ENCODE assay signal across 27 cellular contexts in the genomic region with DNA sequence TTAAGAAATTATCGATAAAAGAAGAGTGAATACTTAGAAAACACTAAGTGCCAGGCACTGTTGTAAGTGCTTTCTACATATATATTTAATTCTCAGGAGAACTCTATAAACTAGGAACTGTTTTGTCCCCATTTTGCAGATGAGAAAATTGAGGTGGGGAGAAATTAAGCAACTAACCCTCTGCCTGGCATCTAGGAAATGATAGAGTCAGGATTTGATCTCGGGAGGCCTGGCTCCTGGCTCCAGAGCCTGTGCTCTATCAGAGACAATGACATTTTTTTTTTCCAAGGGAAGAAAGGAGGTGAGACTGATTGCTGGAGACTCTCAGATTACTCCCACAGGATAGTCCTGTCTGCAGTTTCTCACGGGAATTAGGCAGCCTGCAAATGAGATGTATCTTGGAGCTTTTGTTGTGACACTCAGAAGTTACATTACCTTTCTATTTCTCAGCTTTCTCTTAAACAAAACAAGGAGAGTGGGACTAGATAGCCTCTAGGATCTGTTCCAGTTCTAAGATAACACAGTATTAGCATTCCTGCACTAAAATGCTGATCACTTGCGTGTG. TPM values are rescaled to one million over a fixed set of nuclear protein-coding genes. Genes with fewer than 3 reads are reported as not detected.
DNase-seq lines count a peak whose midpoint lies in the region; ATAC-seq, FAIRE-seq and TF ChIP-seq lines count a peak whose summit lies in the region.
"Had no signal": no experiment of that assay in that cellular context is flagged by ENCODE, and none has a peak within 500 bp of the region (broad histone marks: within the 10 kb centered on the region; RNA-seq: fewer than 3 reads in every experiment).

No MANE protein-coding gene starts in this region.

- ATAC-seq in HepG2 (no peak), right lobe of liver (no peak), K562 (no peak), mucosa of descending colon (no peak), HG03469 (IDR thresholded peaks at IDR 0.05; ENCODE audit: unreplicated experiment) (no peak)
- no peak for ATAC-seq in naive thymus-derived CD8-positive, alpha-beta T cell
- ATAC-seq: esophagus mucosa, foreskin keratinocyte, Panc1, right cardiac atrium had no signal

- in situ Hi-C loops in HepG2 (cut with HindIII; ENCODE audit: extremely low pct_ligation_motif_present, low pct_unique_long_range_greater_than_20kb) = no loop called here
- in situ Hi-C loops in K562 (cut with MboI) = no loop called here

- H3K36me3 Mint-ChIP-seq in naive thymus-derived CD8-positive, alpha-beta T cell = no peaks in the 10 kb centered on the region
- no peaks in the 10 kb centered on the region for H3K36me3 Mint-ChIP-seq in type B pancreatic cell

- no peak overlapping the region for H3K4me3 ChIP-seq in HepG2 (replicated peaks in 1 of 3; ENCODE audit: insufficient read depth in 1 of 3, low read depth in 2 of 3, low read length in 3 of 3)
- H3K4me3 ChIP-seq in right lobe of liver = no peak overlapping the region
- H3K4me3 ChIP-seq in K562 = no peak overlapping the region
- H3K4me3 ChIP-seq in colonic mucosa = no peak overlapping the region
- no peak overlapping the region for H3K4me3 ChIP-seq in mucosa of descending colon
- H3K4me3 ChIP-seq: BLaER1 treated with 17β-estradiol and CSF1 and Interleukin-3, amounts not matched to agents 10 nM and 100 nM; stomach; tibial nerve had no signal

- DNase-seq in HepG2 (ENCODE audit: low spot score) = no peak
- DNase-seq in right lobe of liver = no peak
- no peak for DNase-seq in K562 (ENCODE audit: extremely low read depth in 1 of 4, low spot score in 3 of 4)
- DNase-seq in naive thymus-derived CD8-positive, alpha-beta T cell = no peak
- no peak for DNase-seq in type B pancreatic cell (ENCODE audit: extremely low spot score, unreplicated experiment)
- no peak for DNase-seq in colonic mucosa
- DNase-seq in mucosa of descending colon = no peak
- DNase-seq: activated CD4-positive, alpha-beta T cell treated with anti-CD3 and anti-CD28 coated beads, Interleukin-2, amount 50 U/mL, for 48 hours; activated CD4-positive, CD25-positive, alpha-beta regulatory T cell; activated naive CD4-positive, alpha-beta T cell treated with anti-CD3 and anti-CD28 coated beads, Interleukin-2, amount 50 U/mL, for 16 hours; effector memory CD4-positive, alpha-beta T cell; foreskin keratinocyte; hypothalamus; NCI-H2171 treated with DMSO at 0.1 percent for 48 hours; NCI-H526; right cardiac atrium; SIG-M5; stomach; SW 1271 had no signal

- intact Hi-C loops in HepG2 (cut with micrococcal nuclease; ENCODE audit: unreplicated experiment) = no loop called here
- intact Hi-C loops in right lobe of liver (cut with DNase I) = no loop called here
- intact Hi-C loops in K562 (cut with micrococcal nuclease) = no loop called here
- intact Hi-C loops in colonic mucosa (cut with DNase I) = loop anchor here (5.0 kb wide), 1 partner anchor 40 kb away; the partner anchor contains the start of gene HEBP1
- intact Hi-C loops in mucosa of descending colon (cut with DNase I, micrococcal nuclease) = no loop called here

- peaks cover 2 to 32% of the 10 kb centered on the region in 2 experiments; a peak in 3 of 5 replicates for H3K27me3 ChIP-seq in HepG2 (ENCODE audit: control insufficient read depth in 1 of 2, insufficient read depth in 2 of 2, low read length in 2 of 2)
- no peaks in the 10 kb centered on the region for H3K27me3 ChIP-seq in right lobe of liver
- H3K27me3 ChIP-seq in K562 (ENCODE audit: control insufficient read depth in 2 of 2, insufficient read depth in 2 of 2, low read length in 2 of 2) = no peaks in the 10 kb centered on the region
- peaks cover 28% of the 10 kb centered on the region for H3K27me3 ChIP-seq in colonic mucosa
- H3K27me3 ChIP-seq: BLaER1 treated with 17β-estradiol and CSF1 and Interleukin-3, amounts not matched to agents 10 nM and 100 nM; foreskin keratinocyte; stomach; tibial nerve had no signal

- TF ChIP-seq EP300 in HepG2 (IDR thresholded peaks at IDR 0.05; ENCODE audit: low read depth in 2 of 2, low read length in 2 of 2) (no peak), HepG2 (CRISPR knock-in tag; IDR thresholded peaks at IDR 0.05; ENCODE audit: borderline replicate concordance) (no peak), K562 (IDR thresholded peaks at IDR 0.05; ENCODE audit: low read length) (no peak)

- H3K4me3 Mint-ChIP-seq in naive thymus-derived CD8-positive, alpha-beta T cell = peak overlapping the region in 8 of 10 donors; percentile 16 to 93 (median 86)
- H3K4me3 Mint-ChIP-seq in type B pancreatic cell = peak overlapping the region; percentile 89

- TF ChIP-seq CTCF in HepG2 (CRISPR knock-in tag; IDR thresholded peaks at IDR 0.05) = no peak
- TF ChIP-seq CTCF in right lobe of liver (IDR thresholded peaks at IDR 0.05) = no peak
- TF ChIP-seq CTCF in K562 (IDR thresholded peaks at IDR 0.05 in 2 of 3, conservative IDR thresholded peaks at IDR 0.05 in 1 of 3; ENCODE audit: insufficient read depth in 2 of 3, low read depth in 1 of 3, low read length in 3 of 3) = no peak
- TF ChIP-seq CTCF in type B pancreatic cell (conservative IDR thresholded peaks at IDR 0.05) = no peak
- TF ChIP-seq CTCF in colonic mucosa (IDR thresholded peaks at IDR 0.05) = no peak
- TF ChIP-seq CTCF in mucosa of descending colon (IDR thresholded peaks at IDR 0.05) = no peak

- H3K9ac ChIP-seq in HepG2 (ENCODE audit: insufficient read depth, low read depth, low read length) (no peak overlapping the region), K562 (ENCODE audit: insufficient read depth in 1 of 2, low read depth in 2 of 2, low read length in 2 of 2) (no peak overlapping the region), colonic mucosa (ENCODE audit: low read depth in 2 of 2, low read length in 2 of 2) (no peak overlapping the region)
- H3K9ac ChIP-seq: BLaER1 treated with 17β-estradiol and CSF1 and Interleukin-3, amounts not matched to agents 10 nM and 100 nM had no signal

- POLR2A ChIA-PET in HepG2 (lab: Yijun Ruan, JAX) = no interaction called here
- POLR2A ChIA-PET in K562 (lab: Yijun Ruan, JAX) = no interaction called here
- POLR2A ChIA-PET in naive thymus-derived CD8-positive, alpha-beta T cell (lab: Charles Lee) = no interaction called here

- H3K27ac ChIP-seq in HepG2 (ENCODE audit: extremely low read length, insufficient read depth, low read length) (no peak overlapping the region), right lobe of liver (no peak overlapping the region), K562 (ENCODE audit: extremely low read depth, low read depth, low read length) (no peak overlapping the region), colonic mucosa (no peak overlapping the region)
- H3K27ac ChIP-seq: BLaER1 treated with 17β-estradiol and CSF1 and Interleukin-3, amounts not matched to agents 10 nM and 100 nM; foreskin keratinocyte; stomach; tibial nerve had no signal

- no peaks in the 10 kb centered on the region for H3K36me3 ChIP-seq in HepG2 (replicated peaks in 1 of 2; ENCODE audit: control insufficient read depth in 1 of 2, insufficient read depth in 2 of 2, low read length in 2 of 2)
- no peaks in the 10 kb centered on the region for H3K36me3 ChIP-seq in right lobe of liver
- no peaks in the 10 kb centered on the region for H3K36me3 ChIP-seq in K562 (ENCODE audit: control insufficient read depth, insufficient read depth, low read length)
- no peaks in the 10 kb centered on the region for H3K36me3 ChIP-seq in colonic mucosa
- H3K36me3 ChIP-seq in mucosa of descending colon (ENCODE audit: low read depth) = no peaks in the 10 kb centered on the region
- H3K36me3 ChIP-seq: stomach, tibial nerve had no signal

- H3K4me1 ChIP-seq in HepG2 (ENCODE audit: insufficient read depth, low read length) = peaks cover 21% of the 10 kb centered on the region; the same call in 1 of the 2 replicates
- peaks cover 0 to 16% (median 0%) of the 10 kb centered on the region in 4 donors for H3K4me1 ChIP-seq in right lobe of liver
- peaks cover 0 to 10% of the 10 kb centered on the region in 2 experiments; a peak in 3 of 5 replicates for H3K4me1 ChIP-seq in K562 (replicated peaks in 1 of 2; ENCODE audit: control insufficient read depth in 2 of 2, insufficient read depth in 2 of 2, low read length in 2 of 2)
- peaks cover 8% of the 10 kb centered on the region for H3K4me1 ChIP-seq in colonic mucosa
- peaks cover 11% of the 10 kb centered on the region for H3K4me1 ChIP-seq in mucosa of descending colon (ENCODE audit: low read depth)
- H3K4me1 ChIP-seq: foreskin keratinocyte had no signal

- peaks cover 2 to 23% (median 17%) of the 10 kb centered on the region in 4 donors for H3K4me1 Mint-ChIP-seq in naive thymus-derived CD8-positive, alpha-beta T cell
- peaks cover 5% of the 10 kb centered on the region for H3K4me1 Mint-ChIP-seq in type B pancreatic cell (ENCODE audit: unreplicated experiment)

- H3K79me2 ChIP-seq in HepG2 (ENCODE audit: insufficient read depth, low read length) (no peaks in the 10 kb centered on the region), K562 (ENCODE audit: control insufficient read depth, insufficient read depth, low read length) (no peaks in the 10 kb centered on the region)

- H3K4me2 ChIP-seq in HepG2 (ENCODE audit: low read depth, low read length) = no peak overlapping the region
- no peak overlapping the region for H3K4me2 ChIP-seq in K562 (ENCODE audit: insufficient read depth, low read length)

- H3K27me3 Mint-ChIP-seq in naive thymus-derived CD8-positive, alpha-beta T cell = peaks cover 0 to 7% (median 0%) of the 10 kb centered on the region in 5 donors
- H3K27me3 Mint-ChIP-seq in type B pancreatic cell = peaks cover 3% of the 10 kb centered on the region

- WGBS in HepG2 (ENCODE audit: low lambda C conversion rate) = 20% methylated on average over 4 of the region's 4 CpGs
- WGBS in right lobe of liver (ENCODE audit: insufficient coverage, low coverage, low lambda C conversion rate, missing lambda C conversion rate) = 77% methylated on average over 4 of the region's 4 CpGs
- 5% methylated on average over 4 of the region's 4 CpGs for WGBS in K562 (ENCODE audit: insufficient coverage, low coverage, missing lambda C conversion rate)

- H4K20me1 ChIP-seq in HepG2 (ENCODE audit: insufficient read depth, low read length) (no peaks in the 10 kb centered on the region), K562 (replicated peaks; ENCODE audit: control insufficient read depth, insufficient read depth, low read length) (no peaks in the 10 kb centered on the region)
- H4K20me1 ChIP-seq: BLaER1 treated with 17β-estradiol and CSF1 and Interleukin-3, amounts not matched to agents 10 nM and 100 nM had no signal

- no peaks in the 10 kb centered on the region for H3K9me3 ChIP-seq in HepG2 (ENCODE audit: low read length)
- no peaks in the 10 kb centered on the region for H3K9me3 ChIP-seq in right lobe of liver
- no peaks in the 10 kb centered on the region for H3K9me3 ChIP-seq in K562 (replicated peaks; ENCODE audit: control insufficient read depth, insufficient read depth, low read depth, low read length)
- no peaks in the 10 kb centered on the region for H3K9me3 ChIP-seq in colonic mucosa
- no peaks in the 10 kb centered on the region for H3K9me3 ChIP-seq in mucosa of descending colon
- H3K9me3 ChIP-seq: BLaER1 treated with 17β-estradiol and CSF1 and Interleukin-3, amounts not matched to agents 10 nM and 100 nM; stomach; tibial nerve had no signal

- CTCF ChIA-PET in HepG2 (lab: Yijun Ruan, JAX; ENCODE audit: low intra/inter-chr PET ratio, low total read pairs) (no interaction called here), K562 (lab: Yijun Ruan, JAX; ENCODE audit: low intra/inter-chr PET ratio) (no interaction called here)

- BruUV-seq in HepG2 (replicated peaks; lab: Mats Ljungman, UMichigan) (no TSS peak), K562 (replicated peaks; lab: Mats Ljungman, UMichigan) (no TSS peak)

- FAIRE-seq in HepG2 (lab: Jason Lieb, UNC) (no peak), K562 (lab: Jason Lieb, UNC) (no peak)
- FAIRE-seq: GM12892, H1, islet of Langerhans had no signal

- H3K9me1 ChIP-seq in K562 (ENCODE audit: control insufficient read depth, insufficient read depth, low read length) = no peaks in the 10 kb centered on the region

- TF ChIP-seq POLR2A in HepG2 (IDR thresholded peaks at IDR 0.05; ENCODE audit: insufficient read depth in 1 of 2, low read depth in 2 of 2, low read length in 2 of 2) (no peak), right lobe of liver (IDR thresholded peaks at IDR 0.05) (no peak), K562 (conservative IDR thresholded peaks at IDR 0.05) (no peak)

- TF ChIP-seq RAD21 in HepG2 (CRISPR knock-in tag; IDR thresholded peaks at IDR 0.05) (no peak), K562 (CRISPR knock-in tag; conservative IDR thresholded peaks at IDR 0.05 in 1 of 2, IDR thresholded peaks at IDR 0.05 in 1 of 2) (no peak)

- H2AFZ ChIP-seq in HepG2 (ENCODE audit: low read length) = no peak overlapping the region
- no peak overlapping the region for H2AFZ ChIP-seq in K562 (ENCODE audit: low read depth, low read length)

- no peak overlapping the region for H3K27ac Mint-ChIP-seq in naive thymus-derived CD8-positive, alpha-beta T cell
- H3K27ac Mint-ChIP-seq in type B pancreatic cell = no peak overlapping the region

- H3K9me3 Mint-ChIP-seq in naive thymus-derived CD8-positive, alpha-beta T cell = no peaks in the 10 kb centered on the region
- no peaks in the 10 kb centered on the region for H3K9me3 Mint-ChIP-seq in type B pancreatic cell

RNA-seq across cellular contexts. Expression of gene FAM234B, which starts 1.4 kb away (rescaled TPM):
- 4.2 and 7.8 TPM in 2 replicates for total RNA-seq in HepG2 (2016; rRNA removed; fragmentation: Illumina TruSeq; extraction: Trizol)
- total RNA-seq in HepG2 (2016; cell fraction: cytosol; rRNA removed; fragmentation: Illumina TruSeq; extraction: Trizol; ENCODE audit: low read depth) = 0.81 and 1.1 TPM in 2 replicates
- 4.7 and 7.7 TPM in 2 replicates for total RNA-seq in HepG2 (2016; cell fraction: insoluble cytoplasmic fraction; rRNA removed; fragmentation: Illumina TruSeq; extraction: Trizol)
- 2.1 and 2.3 TPM in 2 replicates for total RNA-seq in HepG2 (2016; cell fraction: membrane; rRNA removed; fragmentation: Illumina TruSeq; extraction: Trizol)
- total RNA-seq in HepG2 (2016; cell fraction: nucleus; rRNA removed; fragmentation: Illumina TruSeq; extraction: Trizol) = 7.5 and 9.0 TPM in 2 replicates
- 10.3 and 13.8 TPM in 2 replicates for polyA plus RNA-seq in HepG2 (2011; rRNA removed)
- polyA plus RNA-seq in HepG2 (2011; cell fraction: cytosol; rRNA removed) = 8.2 and 8.5 TPM in 2 replicates
- polyA plus RNA-seq in HepG2 (2011; cell fraction: nucleus; rRNA removed) = 5.0 and 5.6 TPM in 2 replicates
- polyA plus RNA-seq in HepG2 (2012) = 6.4 and 6.6 TPM in 2 replicates
- polyA plus RNA-seq in HepG2 (2016; cell fraction: cytosol; fragmentation: Illumina TruSeq; extraction: Trizol; ENCODE audit: low read depth) = 0.17 and 0.25 TPM in 2 replicates
- polyA plus RNA-seq in HepG2 (2016; cell fraction: insoluble cytoplasmic fraction; fragmentation: Illumina TruSeq; extraction: Trizol; ENCODE audit: low read depth) = 1.9 and 2.1 TPM in 2 replicates
- 0.42 and 0.52 TPM in 2 replicates for polyA plus RNA-seq in HepG2 (2016; cell fraction: membrane; fragmentation: Illumina TruSeq; extraction: Trizol; ENCODE audit: low read depth)
- polyA plus RNA-seq in HepG2 (2016; cell fraction: nucleus; fragmentation: Illumina TruSeq; extraction: Trizol; ENCODE audit: insufficient read depth, low read depth) = 5.1 and 6.7 TPM in 2 replicates
- polyA minus RNA-seq in HepG2 (2011; rRNA and poly(A)+ RNA removed; ENCODE audit: low replicate concordance) = 17.2 and 40.0 TPM in 2 replicates
- 14.2 and 15.6 TPM in 2 replicates for polyA minus RNA-seq in HepG2 (2011; cell fraction: cytosol; rRNA and poly(A)+ RNA removed)
- 15.6 and 20.3 TPM in 2 replicates for polyA minus RNA-seq in HepG2 (2011; cell fraction: nucleus; rRNA and poly(A)+ RNA removed)
- total RNA-seq in right lobe of liver = 1 to 10 TPM; 2.9 to 4.8 (median 3.2) TPM
- total RNA-seq in K562 (2011; cell fraction: chromatin; rRNA removed; ENCODE audit: low replicate concordance) = 7.7 and 8.2 TPM in 2 replicates
- total RNA-seq in K562 (2011; cell fraction: nucleolus; rRNA removed) = 9.3 and 10.3 TPM in 2 replicates
- 9.8 and 13.1 TPM in 2 replicates for total RNA-seq in K562 (2011; cell fraction: nucleoplasm; rRNA removed)
- 1.3 and 2.4 TPM in 2 replicates for total RNA-seq in K562 (2014; rRNA removed)
- total RNA-seq in K562 (2014; rRNA removed; fragmentation: Illumina TruSeq; extraction: Trizol) = 2.2 and 2.6 TPM in 2 replicates
- total RNA-seq in K562 (2015; rRNA removed; fragmentation: Illumina TruSeq; extraction: Trizol) = 1.6 and 2.0 TPM in 2 replicates
- total RNA-seq in K562 (2021) = 2.2 and 2.3 TPM in 2 replicates
- 4.3 and 7.0 TPM in 2 replicates for polyA plus RNA-seq in K562 (2011; rRNA removed)
- 2.3 and 5.7 TPM in 2 replicates for polyA plus RNA-seq in K562 (2011; cell fraction: cytosol; rRNA removed)
- 2.8 and 3.7 TPM in 2 replicates for polyA plus RNA-seq in K562 (2011; cell fraction: nucleus; rRNA removed)
- 1.7 and 1.8 TPM in 2 replicates for polyA plus RNA-seq in K562 (2012)
- 1.9 and 2.0 TPM in 2 replicates for polyA plus RNA-seq in K562 (2014; fragmentation: Illumina TruSeq; extraction: Trizol)
- polyA plus RNA-seq in K562 (2014; fragmentation: Nextera tagmentation; extraction: Ambion mirVana) = 1 to 10 TPM in 1 of 2 experiments, under 1 TPM in 1; 1.00 to 2.3 TPM
- polyA plus RNA-seq in K562 (2014; rRNA removed) = 1.6 and 2.0 TPM in 2 replicates
- polyA minus RNA-seq in K562 (2011; rRNA and poly(A)+ RNA removed) = 12.1 and 18.7 TPM in 2 replicates
- 4.9 and 6.5 TPM in 2 replicates for polyA minus RNA-seq in K562 (2011; cell fraction: cytosol; rRNA and poly(A)+ RNA removed)
- polyA minus RNA-seq in K562 (2011; cell fraction: nucleus; rRNA and poly(A)+ RNA removed) = 4.2 and 12.6 TPM in 2 replicates
- total RNA-seq in naive thymus-derived CD8-positive, alpha-beta T cell = 1 to 10 TPM; 4.8 to 5.0 TPM
- 1 to 10 TPM; 2.5 to 4.3 (median 2.7) TPM for polyA plus RNA-seq in naive thymus-derived CD8-positive, alpha-beta T cell
- total RNA-seq in type B pancreatic cell (ENCODE audit: low replicate concordance) = 11.9 and 20.5 TPM in 2 replicates
- total RNA-seq in colonic mucosa = 1 to 10 TPM; 1.5 to 2.0 TPM
- 1 to 10 TPM; 1.4 to 3.4 (median 1.9) TPM for total RNA-seq in mucosa of descending colon

RNA-seq across cellular contexts. Expression of gene HEBP1, which starts 42.7 kb away (rescaled TPM):
- total RNA-seq in HepG2 (2016; rRNA removed; fragmentation: Illumina TruSeq; extraction: Trizol) = 7.8 and 19.0 TPM in 2 replicates
- total RNA-seq in HepG2 (2016; cell fraction: cytosol; rRNA removed; fragmentation: Illumina TruSeq; extraction: Trizol; ENCODE audit: low read depth) = 2.1 and 2.4 TPM in 2 replicates
- 6.6 and 16.8 TPM in 2 replicates for total RNA-seq in HepG2 (2016; cell fraction: insoluble cytoplasmic fraction; rRNA removed; fragmentation: Illumina TruSeq; extraction: Trizol)
- total RNA-seq in HepG2 (2016; cell fraction: membrane; rRNA removed; fragmentation: Illumina TruSeq; extraction: Trizol) = 9.1 and 9.3 TPM in 2 replicates
- 10.8 and 15.9 TPM in 2 replicates for total RNA-seq in HepG2 (2016; cell fraction: nucleus; rRNA removed; fragmentation: Illumina TruSeq; extraction: Trizol)
- polyA plus RNA-seq in HepG2 (2011; rRNA removed) = 9.4 and 11.0 TPM in 2 replicates
- 10.9 and 12.3 TPM in 2 replicates for polyA plus RNA-seq in HepG2 (2011; cell fraction: cytosol; rRNA removed)
- polyA plus RNA-seq in HepG2 (2011; cell fraction: nucleus; rRNA removed) = 5.4 and 6.6 TPM in 2 replicates
- 27.4 and 34.8 TPM in 2 replicates for polyA plus RNA-seq in HepG2 (2012)
- polyA plus RNA-seq in HepG2 (2016; cell fraction: cytosol; fragmentation: Illumina TruSeq; extraction: Trizol; ENCODE audit: low read depth) = 14.7 and 15.9 TPM in 2 replicates
- 48.5 and 53.2 TPM in 2 replicates for polyA plus RNA-seq in HepG2 (2016; cell fraction: insoluble cytoplasmic fraction; fragmentation: Illumina TruSeq; extraction: Trizol; ENCODE audit: low read depth)
- polyA plus RNA-seq in HepG2 (2016; cell fraction: membrane; fragmentation: Illumina TruSeq; extraction: Trizol; ENCODE audit: low read depth) = 23.9 TPM in 2 replicates
- 33.3 and 37.3 TPM in 2 replicates for polyA plus RNA-seq in HepG2 (2016; cell fraction: nucleus; fragmentation: Illumina TruSeq; extraction: Trizol; ENCODE audit: insufficient read depth, low read depth)
- 10.4 and 24.7 TPM in 2 replicates for polyA minus RNA-seq in HepG2 (2011; rRNA and poly(A)+ RNA removed; ENCODE audit: low replicate concordance)
- 12.1 and 17.4 TPM in 2 replicates for polyA minus RNA-seq in HepG2 (2011; cell fraction: cytosol; rRNA and poly(A)+ RNA removed)
- polyA minus RNA-seq in HepG2 (2011; cell fraction: nucleus; rRNA and poly(A)+ RNA removed) = 6.2 and 7.6 TPM in 2 replicates
- 100 to 1,000 TPM in 1 of 6 experiments, 10 to 100 TPM in 5; 45.8 to 100 (median 68.9) TPM for total RNA-seq in right lobe of liver
- total RNA-seq in K562 (2011; cell fraction: chromatin; rRNA removed; ENCODE audit: low replicate concordance) = 3.2 and 4.8 TPM in 2 replicates
- 1.7 and 1.8 TPM in 2 replicates for total RNA-seq in K562 (2011; cell fraction: nucleolus; rRNA removed)
- 4.2 and 4.4 TPM in 2 replicates for total RNA-seq in K562 (2011; cell fraction: nucleoplasm; rRNA removed)
- total RNA-seq in K562 (2014; rRNA removed) = 2.3 and 2.7 TPM in 2 replicates
- 1.3 and 1.8 TPM in 2 replicates for total RNA-seq in K562 (2014; rRNA removed; fragmentation: Illumina TruSeq; extraction: Trizol)
- 1.3 and 1.6 TPM in 2 replicates for total RNA-seq in K562 (2015; rRNA removed; fragmentation: Illumina TruSeq; extraction: Trizol)
- 8.3 and 8.6 TPM in 2 replicates for total RNA-seq in K562 (2021)
- 2.4 and 5.2 TPM in 2 replicates for polyA plus RNA-seq in K562 (2011; rRNA removed)
- polyA plus RNA-seq in K562 (2011; cell fraction: cytosol; rRNA removed) = 2.8 and 5.6 TPM in 2 replicates
- 2.6 and 3.0 TPM in 2 replicates for polyA plus RNA-seq in K562 (2011; cell fraction: nucleus; rRNA removed)
- polyA plus RNA-seq in K562 (2012) = 9.0 and 17.5 TPM in 2 replicates
- 10.1 and 11.1 TPM in 2 replicates for polyA plus RNA-seq in K562 (2014; fragmentation: Illumina TruSeq; extraction: Trizol)
- polyA plus RNA-seq in K562 (2014; fragmentation: Nextera tagmentation; extraction: Ambion mirVana) = 1 to 10 TPM; 1.1 to 1.4 TPM
- polyA plus RNA-seq in K562 (2014; rRNA removed) = 5.1 and 5.4 TPM in 2 replicates
- 4.2 and 5.4 TPM in 2 replicates for polyA minus RNA-seq in K562 (2011; rRNA and poly(A)+ RNA removed)
- 4.4 and 4.7 TPM in 2 replicates for polyA minus RNA-seq in K562 (2011; cell fraction: cytosol; rRNA and poly(A)+ RNA removed)
- polyA minus RNA-seq in K562 (2011; cell fraction: nucleus; rRNA and poly(A)+ RNA removed) = 1.8 and 3.0 TPM in 2 replicates
- 10 to 100 TPM in 1 of 2 experiments, 1 to 10 TPM in 1; 9.8 to 13.1 TPM for total RNA-seq in naive thymus-derived CD8-positive, alpha-beta T cell
- polyA plus RNA-seq in naive thymus-derived CD8-positive, alpha-beta T cell = 10 to 100 TPM; 23.3 to 40.2 (median 25.8) TPM
- total RNA-seq in type B pancreatic cell (ENCODE audit: low replicate concordance) = 66.4 and 146 TPM in 2 replicates
- 10 to 100 TPM; 40.9 to 61.9 TPM for total RNA-seq in colonic mucosa
- total RNA-seq in mucosa of descending colon = 10 to 100 TPM; 46.0 to 68.1 (median 62.1) TPM
